19 cellular contexts compared by ENCODE assay signal in genomic region chr10:44402465-44403205, GRCh38. TPM values are rescaled to one million over a fixed set of nuclear protein-coding genes. Genes with fewer than 3 reads are reported as not detected.
"Had no signal": no experiment of that assay in that cellular context is flagged by ENCODE, and none has a peak within 500 bp of the region (broad histone marks: within the 10 kb centered on the region; RNA-seq: fewer than 3 reads in every experiment).

No MANE protein-coding gene starts in this region.

- H3K4me3 ChIP-seq: dorsolateral prefrontal cortex, left lung, psoas muscle, tibial nerve, uterus had no signal

- H3K36me3 ChIP-seq: left lung, tibial nerve, uterus had no signal

- H3K36me3 Mint-ChIP-seq: activated naive CD8-positive, alpha-beta T cell treated with anti-CD3 and anti-CD28 coated beads for 36 hours had no signal

- H3K4me1 ChIP-seq: left lung, psoas muscle, uterus had no signal

- H3K9me3 Mint-ChIP-seq: activated naive CD8-positive, alpha-beta T cell treated with anti-CD3 and anti-CD28 coated beads for 36 hours; stimulated activated naive CD8-positive, alpha-beta T cell treated with anti-CD3 and anti-CD28 coated beads, Interleukin-15, Interleukin-2, amounts not matched to agents 100 ng/mL and 50 ng/mL, for 24 hours had no signal

- H3K4me3 Mint-ChIP-seq: activated naive CD8-positive, alpha-beta T cell treated with anti-CD3 and anti-CD28 coated beads for 36 hours; stimulated activated naive CD8-positive, alpha-beta T cell treated with anti-CD3 and anti-CD28 coated beads, Interleukin-15, Interleukin-2, amounts not matched to agents 100 ng/mL and 50 ng/mL, for 24 hours had no signal

- ATAC-seq: left lung, psoas muscle, right cardiac atrium had no signal

- H3K4me1 Mint-ChIP-seq: activated naive CD8-positive, alpha-beta T cell treated with anti-CD3 and anti-CD28 coated beads for 36 hours had no signal

- H3K27ac ChIP-seq: dorsolateral prefrontal cortex, left lung, psoas muscle, tibial nerve, uterus, VCaP had no signal

- DNase-seq: activated CD4-positive, alpha-beta T cell treated with anti-CD3 and anti-CD28 coated beads for 1 hour; activated CD4-positive, alpha-beta T cell treated with anti-CD3 and anti-CD28 coated beads, Interleukin-2, amount 50 U/mL, for 48 hours; activated naive CD4-positive, alpha-beta T cell; activated naive CD8-positive, alpha-beta T cell treated with anti-CD3 and anti-CD28 coated beads for 36 hours; amniotic stem cell; dorsolateral prefrontal cortex; erythroblast; foreskin melanocyte; glutamatergic neuron; hypothalamus; left lung; psoas muscle; right cardiac atrium; T-helper 2 cell had no signal

- H3K27ac Mint-ChIP-seq: activated naive CD8-positive, alpha-beta T cell treated with anti-CD3 and anti-CD28 coated beads for 36 hours; stimulated activated naive CD8-positive, alpha-beta T cell treated with anti-CD3 and anti-CD28 coated beads, Interleukin-15, Interleukin-2, amounts not matched to agents 100 ng/mL and 50 ng/mL, for 24 hours had no signal

- H3K9me3 ChIP-seq: psoas muscle, uterus had no signal

- H3K27me3 ChIP-seq: dorsolateral prefrontal cortex, tibial nerve, uterus had no signal

RNA-seq across cellular contexts. Expression of gene CXCL12, which starts 17.7 kb away (rescaled TPM):
- total RNA-seq: activated naive CD8-positive, alpha-beta T cell treated with anti-CD3 and anti-CD28 coated beads for 36 hours had no signal
- polyA plus RNA-seq: keratinocyte had no signal
